Comparison of ENCODE assay signal across 8 cellular contexts in the genomic region with DNA sequence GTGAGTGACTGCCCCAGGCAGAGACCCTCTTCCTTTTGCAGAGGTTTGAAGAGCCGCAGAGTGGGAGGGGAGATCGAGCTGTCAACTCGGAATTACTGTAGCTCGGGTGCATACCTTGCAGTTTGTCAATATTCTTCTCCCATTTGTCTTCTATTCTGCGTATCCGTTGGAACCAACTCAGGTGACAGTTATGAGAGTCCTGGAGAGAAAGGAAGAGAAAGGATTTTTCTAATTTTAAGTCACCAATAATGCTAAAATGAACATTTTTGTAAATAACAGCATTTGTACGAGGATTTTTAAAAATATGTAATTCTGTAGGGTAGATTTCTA.
DNase-seq lines count a peak whose midpoint lies in the region; ATAC-seq and TF ChIP-seq lines count a peak whose summit lies in the region.
"Not testable (repeated sequence)": the region's sequence is repeated elsewhere in the genome, so short reads cannot be mapped to it uniquely, and the experiment has no call there.

No MANE protein-coding gene starts in this region.

- POLR2A ChIA-PET in CD8-positive, alpha-beta memory T cell (lab: Charles Lee); activated CD4-positive, alpha-beta T cell treated with anti-CD3 and anti-CD28 coated beads for 36 hours (lab: Charles Lee): not testable (repeated sequence)

- not testable (repeated sequence) for H3K4me1 ChIP-seq in CD8-positive, alpha-beta memory T cell (ENCODE audit: insufficient read depth, low read length); right lobe of liver; thymus (ENCODE audit: control insufficient read depth, insufficient read depth, low read length)

- intact Hi-C loops in activated CD4-positive, alpha-beta T cell treated with anti-CD3 and anti-CD28 coated beads for 36 hours (cut with DNase I, micrococcal nuclease); right lobe of liver (cut with DNase I): not testable (repeated sequence)

- H3K9me3 Mint-ChIP-seq in CD8-positive, alpha-beta memory T cell; activated CD4-positive, alpha-beta T cell treated with anti-CD3 and anti-CD28 coated beads for 36 hours (ENCODE audit: low read depth); brain; osteocyte (ENCODE audit: unreplicated experiment): not testable (repeated sequence)

- not testable (repeated sequence) for DNase-seq in CD8-positive, alpha-beta memory T cell; activated CD4-positive, alpha-beta T cell treated with anti-CD3 and anti-CD28 coated beads for 36 hours; fibroblast of pulmonary artery (ENCODE audit: low read depth); right lobe of liver; osteocyte (ENCODE audit: extremely low spot score, unreplicated experiment)

- H3K4me3 Mint-ChIP-seq in CD8-positive, alpha-beta memory T cell = peak overlapping the region; percentile 91 to 100 (median 92)
- peak overlapping the region; percentile 89 for H3K4me3 Mint-ChIP-seq in activated CD4-positive, alpha-beta T cell treated with anti-CD3 and anti-CD28 coated beads for 36 hours
- peak overlapping the region; percentile 92 to 96 (median 92) for H3K4me3 Mint-ChIP-seq in brain
- H3K4me3 Mint-ChIP-seq in osteocyte (ENCODE audit: unreplicated experiment) = peak overlapping the region; percentile 90

- H3K27me3 Mint-ChIP-seq in CD8-positive, alpha-beta memory T cell; activated CD4-positive, alpha-beta T cell treated with anti-CD3 and anti-CD28 coated beads for 36 hours; brain; osteocyte (ENCODE audit: unreplicated experiment): not testable (repeated sequence)

- not testable (repeated sequence) for ATAC-seq in activated CD4-positive, alpha-beta T cell treated with anti-CD3 and anti-CD28 coated beads for 36 hours
- peak in 2 of 4 donors; percentile 47 to 48 for ATAC-seq in right lobe of liver

- not testable (repeated sequence) for H3K9me3 ChIP-seq in CD8-positive, alpha-beta memory T cell (ENCODE audit: low read length); KOPT-K1 (ENCODE audit: insufficient read depth, low read length, poor library complexity, severe bottlenecking); right lobe of liver; thymus (ENCODE audit: control insufficient read depth)

- peak overlapping the region in 7 of 8 donors; percentile 28 to 85 (median 77) for H3K27ac Mint-ChIP-seq in CD8-positive, alpha-beta memory T cell
- peak overlapping the region; percentile 84 for H3K27ac Mint-ChIP-seq in activated CD4-positive, alpha-beta T cell treated with anti-CD3 and anti-CD28 coated beads for 36 hours
- H3K27ac Mint-ChIP-seq in brain = peak overlapping the region; percentile 72 to 93 (median 91)
- peak overlapping the region; percentile 78 for H3K27ac Mint-ChIP-seq in osteocyte (ENCODE audit: unreplicated experiment)

- H3K36me3 ChIP-seq in CD8-positive, alpha-beta memory T cell (ENCODE audit: insufficient read depth, low read length); KOPT-K1 (ENCODE audit: insufficient read depth, low read length); right lobe of liver; thymus (ENCODE audit: control insufficient read depth, insufficient read depth): not testable (repeated sequence)

- H3K27ac ChIP-seq in CD8-positive, alpha-beta memory T cell (ENCODE audit: low read depth, low read length); thymus (ENCODE audit: low read depth): not testable (repeated sequence)
- peak overlapping the region; percentile 49 for H3K27ac ChIP-seq in KOPT-K1 (ENCODE audit: low read depth, low read length, poor library complexity, severe bottlenecking)
- peak overlapping the region in 1 of 3 donors; percentile 60 for H3K27ac ChIP-seq in right lobe of liver

- H3K36me3 Mint-ChIP-seq in CD8-positive, alpha-beta memory T cell = peaks cover 0 to 19% (median 5%) of the 10 kb centered on the region in 3 donors
- H3K36me3 Mint-ChIP-seq in activated CD4-positive, alpha-beta T cell treated with anti-CD3 and anti-CD28 coated beads for 36 hours (ENCODE audit: low read depth); osteocyte (ENCODE audit: unreplicated experiment): not testable (repeated sequence)
- peaks cover 16% of the 10 kb centered on the region for H3K36me3 Mint-ChIP-seq in brain

- not testable (repeated sequence) for TF ChIP-seq CTCF in brain (conservative IDR thresholded peaks at IDR 0.05); fibroblast of pulmonary artery (IDR thresholded peaks at IDR 0.05; ENCODE audit: low read length, missing control alignments); right lobe of liver (IDR thresholded peaks at IDR 0.05); osteocyte (IDR thresholded peaks at IDR 0.05)

- TF ChIP-seq POLR2A in right lobe of liver (IDR thresholded peaks at IDR 0.05) = not testable (repeated sequence)

- CTCF ChIA-PET in CD8-positive, alpha-beta memory T cell (lab: Charles Lee) = interaction anchor here (0.6 to 1.0 kb wide), 4 partner anchors 11 to 60 kb away, joined by 3 read pairs; no protein-coding TSS in a partner anchor
- CTCF ChIA-PET in activated CD4-positive, alpha-beta T cell treated with anti-CD3 and anti-CD28 coated beads for 36 hours (lab: Charles Lee) = not testable (repeated sequence)

- peak overlapping the region; percentile 61 for H3K4me3 ChIP-seq in CD8-positive, alpha-beta memory T cell (ENCODE audit: low read length)
- peak overlapping the region; percentile 65 for H3K4me3 ChIP-seq in fibroblast of pulmonary artery (replicated peaks; ENCODE audit: low read depth, low read length)
- peak overlapping the region; percentile 73 to 83 (median 76) for H3K4me3 ChIP-seq in right lobe of liver
- peak overlapping the region; percentile 56 for H3K4me3 ChIP-seq in thymus (ENCODE audit: low read length)

- no CpG with 5 or more reads among the region's 7 CpGs for WGBS in right lobe of liver (ENCODE audit: insufficient coverage, low coverage, low lambda C conversion rate, missing lambda C conversion rate)
- 0% methylated on average over 1 of the region's 7 CpGs for WGBS in thymus

- peaks cover 8 to 13% (median 11%) of the 10 kb centered on the region in 3 donors for H3K4me1 Mint-ChIP-seq in CD8-positive, alpha-beta memory T cell
- not testable (repeated sequence) for H3K4me1 Mint-ChIP-seq in activated CD4-positive, alpha-beta T cell treated with anti-CD3 and anti-CD28 coated beads for 36 hours; brain; osteocyte (ENCODE audit: unreplicated experiment)

- H3K27me3 ChIP-seq in CD8-positive, alpha-beta memory T cell (ENCODE audit: insufficient read depth, low read length, poor library complexity, severe bottlenecking); right lobe of liver; thymus (ENCODE audit: control insufficient read depth, insufficient read depth): not testable (repeated sequence)
